Comparison of ENCODE assay signal across 8 cellular contexts in the genomic region with DNA sequence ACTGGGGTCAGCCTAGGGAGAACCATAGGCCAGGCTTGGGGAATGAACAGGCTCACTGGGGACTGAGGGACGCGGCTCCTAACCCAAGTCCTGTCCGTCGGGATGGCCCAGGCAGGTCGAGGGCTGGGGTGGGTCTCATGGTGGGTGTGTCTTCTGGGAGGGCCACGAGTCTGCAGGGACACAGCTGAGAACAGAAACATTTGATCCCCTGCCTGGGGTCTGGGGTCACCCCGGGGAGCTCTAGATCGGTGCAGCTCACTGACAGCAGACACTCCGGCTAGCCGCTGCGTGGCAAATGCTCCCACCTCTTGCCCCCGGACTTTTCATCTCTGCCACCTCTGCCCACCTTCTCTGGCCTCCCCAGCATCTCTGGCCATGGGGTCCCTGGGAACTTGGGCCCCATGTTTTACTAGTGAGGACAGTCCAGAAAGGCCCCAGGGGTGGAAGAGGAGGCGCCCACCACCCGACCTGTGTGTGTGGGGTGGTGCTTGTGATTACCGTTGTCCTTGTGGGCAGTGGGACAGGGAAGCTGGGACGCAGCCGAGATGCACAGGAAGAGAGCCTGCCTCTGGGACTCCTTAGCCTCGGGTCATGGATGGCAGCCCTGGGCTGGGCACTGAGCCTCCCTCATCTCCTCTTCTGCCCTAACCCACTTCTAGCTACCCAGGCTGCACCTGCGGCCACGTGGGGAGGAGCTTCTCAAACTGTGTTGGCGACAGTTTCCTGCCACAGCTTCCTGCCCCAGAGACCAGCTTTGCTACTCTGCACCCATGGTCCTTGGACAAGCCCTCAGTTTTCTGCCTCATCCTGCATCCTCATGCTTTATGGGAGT. TPM values are rescaled to one million over a fixed set of nuclear protein-coding genes. Genes with fewer than 3 reads are reported as not detected.
DNase-seq lines count a peak whose midpoint lies in the region; ATAC-seq and TF ChIP-seq lines count a peak whose summit lies in the region.

No MANE protein-coding gene starts in this region.

- H3K79me2 ChIP-seq in mesendoderm (ENCODE audit: control insufficient read depth, insufficient read depth, low read length), result no peaks in the 10 kb centered on the region

- H3K4me2 ChIP-seq in BLaER1 treated with 17β-estradiol and CSF1 and Interleukin-3, amounts not matched to agents 10 nM and 100 nM, result peak overlapping the region; percentile 80 to 98 (median 92)
- no peak overlapping the region for H3K4me2 ChIP-seq in mesendoderm (ENCODE audit: low read length)

- no peak overlapping the region for H2BK120ac ChIP-seq in mesendoderm (ENCODE audit: low read depth, low read length)

- H3K9ac ChIP-seq in BLaER1 treated with 17β-estradiol and CSF1 and Interleukin-3, amounts not matched to agents 10 nM and 100 nM, result peak overlapping the region; percentile 18 to 95 (median 72); a peak in 20 of 22 replicates
- no peak overlapping the region for H3K9ac ChIP-seq in mesendoderm (ENCODE audit: low read length)

- WGBS in mesendoderm (ENCODE audit: extremely low coverage, insufficient coverage, low lambda C conversion rate), result no CpG with 5 or more reads among the region's 21 CpGs

- no peaks in the 10 kb centered on the region for H3K79me1 ChIP-seq in mesendoderm (ENCODE audit: low read length)

- H2BK5ac ChIP-seq in mesendoderm (ENCODE audit: low read length), result no peak overlapping the region

- peak; percentile 36 to 62 for DNase-seq in activated CD4-positive, alpha-beta T cell treated with anti-CD3 and anti-CD28 coated beads, Interleukin-2, amount 50 U/mL, for 24 hours (ENCODE audit: low read depth in 1 of 2, low spot score in 1 of 2)
- DNase-seq in mesendoderm (no peak), NCI-H2107 (lab: John Stamatoyannopoulos, UW) (no peak), T1000 (lab: John Stamatoyannopoulos, UW) (no peak), DMS153 (lab: John Stamatoyannopoulos, UW) (no peak), erythroblast (lab: John Stamatoyannopoulos, UW) (no peak)

- H2BK15ac ChIP-seq in mesendoderm (replicated peaks; ENCODE audit: low read depth), result no peak overlapping the region

- H4K8ac ChIP-seq in mesendoderm (ENCODE audit: low read depth, low read length), result no peak overlapping the region

- peaks cover 0 to 7% (median 0%) of the 10 kb centered on the region in 11 experiments; a peak in 3 of 22 replicates for H3K9me3 ChIP-seq in BLaER1 treated with 17β-estradiol and CSF1 and Interleukin-3, amounts not matched to agents 10 nM and 100 nM (replicated peaks in 1 of 11)

- H4K5ac ChIP-seq in mesendoderm (ENCODE audit: low read length), result no peak overlapping the region

- ATAC-seq in HG02885 (IDR thresholded peaks at IDR 0.05; ENCODE audit: poor library complexity, unreplicated experiment), result peak; percentile 83

- no peaks in the 10 kb centered on the region for H3K27me3 ChIP-seq in BLaER1 treated with 17β-estradiol and CSF1 and Interleukin-3, amounts not matched to agents 10 nM and 100 nM
- no peaks in the 10 kb centered on the region for H3K27me3 ChIP-seq in mesendoderm (ENCODE audit: insufficient read depth, low read length, poor library complexity)

- H2AK5ac ChIP-seq in mesendoderm (ENCODE audit: low read length), result no peak overlapping the region

- no peaks in the 10 kb centered on the region for H4K20me1 ChIP-seq in BLaER1 treated with 17β-estradiol and CSF1 and Interleukin-3, amounts not matched to agents 10 nM and 100 nM

- H3K36me3 ChIP-seq in BLaER1 treated with 17β-estradiol and CSF1 and Interleukin-3, amounts not matched to agents 10 nM and 100 nM, result peaks cover 0 to 26% (median 0%) of the 10 kb centered on the region in 11 experiments; a peak in 7 of 22 replicates
- H3K36me3 ChIP-seq in mesendoderm (ENCODE audit: control insufficient read depth, insufficient read depth, low read length), result no peaks in the 10 kb centered on the region

- no peak overlapping the region for H3K4ac ChIP-seq in mesendoderm (ENCODE audit: low read depth, low read length)

- H3K56ac ChIP-seq in mesendoderm (ENCODE audit: low read length), result peak overlapping the region; percentile 30

- peak overlapping the region; percentile 2 for H3K18ac ChIP-seq in mesendoderm (ENCODE audit: low read length)

- peak overlapping the region in 8 of 10 experiments; percentile 10 to 51 (median 40); a peak in 15 of 20 replicates for H3K4me3 ChIP-seq in BLaER1 treated with 17β-estradiol and CSF1 and Interleukin-3, amounts not matched to agents 10 nM and 100 nM
- H3K4me3 ChIP-seq in mesendoderm (ENCODE audit: low read length), result no peak overlapping the region

- peak overlapping the region in 10 of 11 experiments; percentile 16 to 99 (median 95); a peak in 19 of 22 replicates for H3K27ac ChIP-seq in BLaER1 treated with 17β-estradiol and CSF1 and Interleukin-3, amounts not matched to agents 10 nM and 100 nM
- H3K27ac ChIP-seq in mesendoderm (ENCODE audit: low read depth, low read length), result no peak overlapping the region

- TF ChIP-seq POLR2A in erythroblast (IDR thresholded peaks at IDR 0.05; ENCODE audit: low read length), result no peak

- no peak overlapping the region for H3K23ac ChIP-seq in mesendoderm (ENCODE audit: low read length)

- H3K4me1 ChIP-seq in BLaER1 treated with 17β-estradiol and CSF1 and Interleukin-3, amounts not matched to agents 10 nM and 100 nM, result peaks cover 36 to 100% (median 96%) of the 10 kb centered on the region in 10 experiments
- H3K4me1 ChIP-seq in mesendoderm (ENCODE audit: control insufficient read depth, low read depth, low read length), result peaks cover 2% of the 10 kb centered on the region

RNA-seq across cellular contexts. Expression of a gene that starts 4.9 kb away (rescaled TPM):
- 0.46 TPM for polyA plus RNA-seq in mesendoderm (2013, experiment 1 of 2)
- polyA plus RNA-seq in mesendoderm (2013, experiment 2 of 2), result 0.63 TPM

RNA-seq across cellular contexts. Expression of a gene that starts 48.8 kb away (rescaled TPM):
- 1.7 TPM for polyA plus RNA-seq in mesendoderm (2013, experiment 1 of 2)
- polyA plus RNA-seq in mesendoderm (2013, experiment 2 of 2), result 1.7 TPM

RNA-seq across cellular contexts. Expression of a gene that starts 54.4 kb away (rescaled TPM):
- 16.6 TPM for polyA plus RNA-seq in mesendoderm (2013, experiment 1 of 2)
- 16.7 TPM for polyA plus RNA-seq in mesendoderm (2013, experiment 2 of 2)

Comparison
In these comparisons a context has a peak if more than half of its experiments do, and no peak if none do; other contexts are left out.
1. DNase-seq: peak in activated CD4-positive, alpha-beta T cell treated with anti-CD3 and anti-CD28 coated beads, Interleukin-2, amount 50 U/mL, for 24 hours (2 of 2); none in mesendoderm (single experiment), NCI-H2107 (single experiment), T1000 (single experiment), DMS153 (single experiment) and erythroblast (0 of 2).